Comparison of ENCODE assay signal across 9 cellular contexts in genomic region chr15:43330780-43331086, GRCh38. TPM values are rescaled to one million over a fixed set of nuclear protein-coding genes. Genes with fewer than 3 reads are reported as not detected.
DNase-seq lines count a peak whose midpoint lies in the region; TF ChIP-seq lines count a peak whose summit lies in the region.
"Had no signal": no experiment of that assay in that cellular context is flagged by ENCODE, and none has a peak within 500 bp of the region (broad histone marks: within the 10 kb centered on the region; RNA-seq: fewer than 3 reads in every experiment).

No MANE protein-coding gene starts in this region.

- peak overlapping the region; percentile 69 for H3K4me2 ChIP-seq in GM23248 (ENCODE audit: unreplicated experiment)

- in situ Hi-C loops in GM23248 (cut with MboI) = no loop called here

- peak overlapping the region; percentile 96 for H2AFZ ChIP-seq in GM23248

- no peaks in the 10 kb centered on the region for H3K9me2 ChIP-seq in GM23248 (ENCODE audit: insufficient read depth)

- H3K27me3 ChIP-seq in GM06990 (replicated peaks; ENCODE audit: control insufficient read depth, insufficient read depth, low read length) (no peaks in the 10 kb centered on the region), GM23248 (replicated peaks; ENCODE audit: insufficient read depth) (no peaks in the 10 kb centered on the region)

- no peak for TF ChIP-seq CTCF in GM06990 (IDR thresholded peaks at IDR 0.05; ENCODE audit: insufficient read depth, low read length, poor library complexity, severe bottlenecking)
- no peak for TF ChIP-seq CTCF in fibroblast of mammary gland (conservative IDR thresholded peaks at IDR 0.05; ENCODE audit: control insufficient read depth, insufficient read depth, low read depth, low read length)

- H3K9me3 ChIP-seq in GM23248 (ENCODE audit: low read depth) = no peaks in the 10 kb centered on the region

- DNase-seq in GM06990 (ENCODE audit: extremely low read depth, insufficient read length) (no peak), GM23248 (no peak), fibroblast of mammary gland (ENCODE audit: low read depth) (no peak), MV-4-11 (lab: John Stamatoyannopoulos, UW) (no peak), NCI-H1105 (lab: John Stamatoyannopoulos, UW) (no peak), DMS153 (lab: John Stamatoyannopoulos, UW) (no peak)

- H3K27ac ChIP-seq in GM23248 (peak overlapping the region; percentile 79), skin epidermis (peak overlapping the region; percentile 71 to 95 (median 90))

- H3K79me2 ChIP-seq in GM23248 (ENCODE audit: insufficient read depth) = peaks cover 26% of the 10 kb centered on the region

- no peaks in the 10 kb centered on the region for H4K20me1 ChIP-seq in GM23248 (ENCODE audit: insufficient read depth)

- peaks cover 16% of the 10 kb centered on the region for H3K4me1 ChIP-seq in GM23248 (ENCODE audit: insufficient read depth)

- H3K9ac ChIP-seq in GM23248 = peak overlapping the region; percentile 83

- 0 to 5% methylated on average over 7 of the region's 7 CpGs for WGBS in GM23248 (ENCODE audit: low coverage in 1 of 2, low lambda C conversion rate in 2 of 2, missing lambda C conversion rate in 2 of 2), 2 experiments

- 0 out of 2 replicates have a peak, but pooled peaks cover 8% of the 10 kb centered on the region for H3F3A ChIP-seq in GM23248 (ENCODE audit: insufficient read depth)

- H3K4me3 ChIP-seq in GM06990 (replicated peaks; ENCODE audit: low read depth, low read length) = peak overlapping the region; percentile 62
- peak overlapping the region; percentile 78 for H3K4me3 ChIP-seq in GM23248
- H3K4me3 ChIP-seq in fibroblast of mammary gland (ENCODE audit: control insufficient read depth, low read depth, low read length) = peak overlapping the region; percentile 67
- peak overlapping the region; percentile 55 to 90 (median 68) for H3K4me3 ChIP-seq in skin epidermis

- 0 out of 2 replicates have a peak, but pooled peaks cover 1% of the 10 kb centered on the region for H3K36me3 ChIP-seq in GM06990 (ENCODE audit: control insufficient read depth, insufficient read depth, low read length)
- 0 out of 2 replicates have a peak, but pooled peaks cover 6% of the 10 kb centered on the region for H3K36me3 ChIP-seq in GM23248 (ENCODE audit: low read depth)

TF ChIP-seq in PFSK-1, 5 proteins besides CTCF, POLR2A, EP300 and RAD21:
- TF ChIP-seq TAF1 (IDR thresholded peaks at IDR 0.05; ENCODE audit: borderline replicate concordance, insufficient read depth, low read length) (peak; percentile 10; the same call in 1 of the 2 replicates), FOXP2 (optimal IDR thresholded peaks at IDR 0.05; ENCODE audit: borderline replicate concordance, extremely low read depth, extremely low read length, insufficient read depth) (no peak)

RNA-seq across cellular contexts. Expression of gene LCMT2, which starts 0.4 kb away (rescaled TPM):
- 7.7 and 9.9 TPM in 2 replicates for total RNA-seq in GM23248 (2014; rRNA removed; shearing (Covaris generic))
- polyA plus RNA-seq in GM23248 (2016; fragmentation: Nextera tagmentation; extraction: Ambion mirVana) = 7.4 and 8.4 TPM in 2 replicates
- 3.7 TPM for polyA plus RNA-seq in PFSK-1 (2012; ENCODE audit: insufficient read length, low read depth)

RNA-seq across cellular contexts. Expression of gene TGM7, which starts 28.7 kb away (rescaled TPM):
- not detected in 2 replicates for total RNA-seq in GM23248 (2014; rRNA removed; shearing (Covaris generic))
- not detected in 2 replicates for polyA plus RNA-seq in GM23248 (2016; fragmentation: Nextera tagmentation; extraction: Ambion mirVana)
- not detected for polyA plus RNA-seq in PFSK-1 (2012; ENCODE audit: insufficient read length, low read depth)
- total RNA-seq: SK-MEL-5 had no signal

RNA-seq across cellular contexts. Expression of gene ZSCAN29, which starts 40.1 kb away (rescaled TPM):
- total RNA-seq in GM23248 (2014; rRNA removed; shearing (Covaris generic)) = 11.6 and 18.7 TPM in 2 replicates
- polyA plus RNA-seq in GM23248 (2016; fragmentation: Nextera tagmentation; extraction: Ambion mirVana) = 5.8 and 6.0 TPM in 2 replicates
- 17.5 TPM for polyA plus RNA-seq in PFSK-1 (2012; ENCODE audit: insufficient read length, low read depth)

RNA-seq across cellular contexts. Expression of gene TUBGCP4, which starts 40.2 kb away (rescaled TPM):
- total RNA-seq in GM23248 (2014; rRNA removed; shearing (Covaris generic)) = 3.7 and 6.3 TPM in 2 replicates
- 12.6 and 13.1 TPM in 2 replicates for polyA plus RNA-seq in GM23248 (2016; fragmentation: Nextera tagmentation; extraction: Ambion mirVana)
- 21.6 TPM for polyA plus RNA-seq in PFSK-1 (2012; ENCODE audit: insufficient read length, low read depth)
